8 cellular contexts compared by ENCODE assay signal in genomic region chrX:138128025-138128671, GRCh38.
A peak's percentile ranks its signal among the peaks of the same experiment; 100 is the strongest.
DNase-seq lines count a peak whose midpoint lies in the region; ATAC-seq and TF ChIP-seq lines count a peak whose summit lies in the region.

No MANE protein-coding gene starts in this region.

- H3K27ac Mint-ChIP-seq in HFFc6 = no peak overlapping the region
- H3K27ac Mint-ChIP-seq in activated CD4-positive, alpha-beta memory T cell treated with anti-CD3 and anti-CD28 coated beads, Interleukin-2, amount 10 ng/mL, durations not matched to agents 7 days and 5 days = no peak overlapping the region

- H3K4me1 ChIP-seq in adrenal gland (replicated peaks in 1 of 2) = no peaks in the 10 kb centered on the region
- no peaks in the 10 kb centered on the region for H3K4me1 ChIP-seq in left lung

- H3K27me3 ChIP-seq in adrenal gland (peaks cover 23% of the 10 kb centered on the region), left lung (peaks cover 0 to 4% of the 10 kb centered on the region in 2 donors)

- H3K27ac ChIP-seq in adrenal gland = no peak overlapping the region
- H3K27ac ChIP-seq in left lung = no peak overlapping the region

- peaks cover 11% of the 10 kb centered on the region for H3K4me1 Mint-ChIP-seq in HFFc6 (ENCODE audit: low read depth)
- H3K4me1 Mint-ChIP-seq in activated CD4-positive, alpha-beta memory T cell treated with anti-CD3 and anti-CD28 coated beads, Interleukin-2, amount 10 ng/mL, durations not matched to agents 7 days and 5 days = no peaks in the 10 kb centered on the region

- H3K4me3 ChIP-seq in adrenal gland = no peak overlapping the region
- H3K4me3 ChIP-seq in left lung = no peak overlapping the region

- 25 to 32% (median 29%) methylated on average over 8 of the region's 8 CpGs; no CpG with 5 or more reads in 1 of the 4 donors for WGBS in adrenal gland, 4 donors

- TF ChIP-seq CTCF in GM12873 (IDR thresholded peaks at IDR 0.05; ENCODE audit: insufficient read depth, low read depth, low read length, missing control alignments) (peak; percentile 79), HFFc6 (IDR thresholded peaks at IDR 0.05) (peak; percentile 70), adrenal gland (IDR thresholded peaks at IDR 0.05) (peak; percentile 16 to 64 (median 46)), left lung (IDR thresholded peaks at IDR 0.05) (peak in 1 of 2 donors; percentile 73)

- peak; percentile 88 for ATAC-seq in left lung

- no peaks in the 10 kb centered on the region for H3K36me3 Mint-ChIP-seq in HFFc6 (ENCODE audit: low read depth)
- no peaks in the 10 kb centered on the region for H3K36me3 Mint-ChIP-seq in activated CD4-positive, alpha-beta memory T cell treated with anti-CD3 and anti-CD28 coated beads, Interleukin-2, amount 10 ng/mL, durations not matched to agents 7 days and 5 days (ENCODE audit: low read depth)

- H3K9me3 ChIP-seq in adrenal gland (replicated peaks in 1 of 3) = no peaks in the 10 kb centered on the region
- H3K9me3 ChIP-seq in left lung = no peaks in the 10 kb centered on the region

- H3K9me3 Mint-ChIP-seq in HFFc6 = no peaks in the 10 kb centered on the region
- no peaks in the 10 kb centered on the region for H3K9me3 Mint-ChIP-seq in activated CD4-positive, alpha-beta memory T cell treated with anti-CD3 and anti-CD28 coated beads, Interleukin-2, amount 10 ng/mL, durations not matched to agents 7 days and 5 days

- H3K36me3 ChIP-seq in adrenal gland (replicated peaks in 1 of 2) = no peaks in the 10 kb centered on the region
- no peaks in the 10 kb centered on the region for H3K36me3 ChIP-seq in left lung

- no peak for TF ChIP-seq POLR2A in adrenal gland (IDR thresholded peaks at IDR 0.05)

- no peak overlapping the region for H3K4me3 Mint-ChIP-seq in HFFc6
- no peak overlapping the region for H3K4me3 Mint-ChIP-seq in activated CD4-positive, alpha-beta memory T cell treated with anti-CD3 and anti-CD28 coated beads, Interleukin-2, amount 10 ng/mL, durations not matched to agents 7 days and 5 days

- intact Hi-C loops in adrenal gland (cut with DNase I) (loop anchor here in 1 of 2 donors (5.0 kb wide), 1 partner anchor 619 kb away; no protein-coding TSS in a partner anchor), left lung (cut with DNase I) (no loop called here)

- POLR2A ChIA-PET in activated CD4-positive, alpha-beta memory T cell treated with anti-CD3 and anti-CD28 coated beads, Interleukin-2, amount 10 ng/mL, durations not matched to agents 7 days and 5 days (lab: Charles Lee) = no interaction called here

- DNase-seq in CD1c-positive myeloid dendritic cell (ENCODE audit: extremely low spot score) = peak; percentile 2
- DNase-seq in HFFc6 = peak; percentile 0
- peak; percentile 47 for DNase-seq in NAMALWA (ENCODE audit: low spot score)
- DNase-seq in adrenal gland = peak in 4 of 7 donors; percentile 7 to 26 (median 12)
- no peak for DNase-seq in left lung
- no peak for DNase-seq in NK-92 (lab: John Stamatoyannopoulos, UW; ENCODE audit: unreplicated experiment)
- DNase-seq in activated CD4-positive, alpha-beta memory T cell treated with anti-CD3 and anti-CD28 coated beads, Interleukin-2, amount 10 ng/mL, durations not matched to agents 7 days and 5 days = no peak

- CTCF ChIA-PET in activated CD4-positive, alpha-beta memory T cell treated with anti-CD3 and anti-CD28 coated beads, Interleukin-2, amount 10 ng/mL, durations not matched to agents 7 days and 5 days (lab: Charles Lee) = no interaction called here

- no peaks in the 10 kb centered on the region; the same call in none of the 2 replicates for H3K27me3 Mint-ChIP-seq in HFFc6 (ENCODE audit: insufficient read depth)
- H3K27me3 Mint-ChIP-seq in activated CD4-positive, alpha-beta memory T cell treated with anti-CD3 and anti-CD28 coated beads, Interleukin-2, amount 10 ng/mL, durations not matched to agents 7 days and 5 days = no peaks in the 10 kb centered on the region

Comparison
In these comparisons a context has a peak if more than half of its experiments do, and no peak if none do; other contexts are left out.
1. DNase-seq: peak in CD1c-positive myeloid dendritic cell (single experiment), HFFc6 (single experiment), NAMALWA (single experiment) and adrenal gland (4 of 7); none in left lung (0 of 2), NK-92 (single experiment) and activated CD4-positive, alpha-beta memory T cell treated with anti-CD3 and anti-CD28 coated beads, Interleukin-2, amount 10 ng/mL, durations not matched to agents 7 days and 5 days (single experiment).